17 cellular contexts compared by ENCODE assay signal in genomic region chr1:54777011-54777410, GRCh38. TPM values are rescaled to one million over a fixed set of nuclear protein-coding genes. Genes with fewer than 3 reads are reported as not detected.
A peak's percentile ranks its signal among the peaks of the same experiment; 100 is the strongest.
DNase-seq lines count a peak whose midpoint lies in the region; ATAC-seq and TF ChIP-seq lines count a peak whose summit lies in the region.
"Had no signal": no experiment of that assay in that cellular context is flagged by ENCODE, and none has a peak within 500 bp of the region (broad histone marks: within the 10 kb centered on the region; RNA-seq: fewer than 3 reads in every experiment).

No MANE protein-coding gene starts in this region.

- H3K4me3 ChIP-seq in SK-N-SH (ENCODE audit: low read depth in 2 of 2, low read length in 1 of 2), result no peak overlapping the region
- H3K4me3 ChIP-seq in colonic mucosa, result no peak overlapping the region
- no peak overlapping the region for H3K4me3 ChIP-seq in sigmoid colon
- H3K4me3 ChIP-seq: A549 had no signal

- TF ChIP-seq CTCF in SK-N-SH (IDR thresholded peaks at IDR 0.05), result no peak
- no peak for TF ChIP-seq CTCF in colonic mucosa (IDR thresholded peaks at IDR 0.05)
- TF ChIP-seq CTCF in sigmoid colon (IDR thresholded peaks at IDR 0.05), result no peak

- TF ChIP-seq EP300 in SK-N-SH (IDR thresholded peaks at IDR 0.05; ENCODE audit: borderline replicate concordance in 1 of 2, low read depth in 1 of 2, low read length in 1 of 2) (no peak), sigmoid colon (IDR thresholded peaks at IDR 0.05) (no peak)

- no peak for TF ChIP-seq POLR2A in sigmoid colon (IDR thresholded peaks at IDR 0.05)

- H3K27ac ChIP-seq in SK-N-SH (ENCODE audit: low read depth in 2 of 2, low read length in 1 of 2) (no peak overlapping the region), colonic mucosa (peak overlapping the region; percentile 57), sigmoid colon (peak overlapping the region in 3 of 4 donors; percentile 71 to 75 (median 73))
- H3K27ac ChIP-seq: A549, HL-60 had no signal

- POLR2A ChIA-PET in SK-N-SH (lab: Yijun Ruan, JAX), result interaction anchor here (0.9 to 1.2 kb wide), 2 partner anchors 21 to 32 kb away, joined by 3 read pairs; no protein-coding TSS in a partner anchor

- no peak for TF ChIP-seq RAD21 in SK-N-SH (IDR thresholded peaks at IDR 0.05; ENCODE audit: low read length)

- DNase-seq in SK-N-SH (no peak), colonic mucosa (no peak), sigmoid colon (no peak)
- DNase-seq: CD8-positive, alpha-beta T cell; COR-L47; DMS153; DMS79 treated with DMSO at 0.1 percent for 48 hours; EL; GOT3; H9 had no signal

- no peaks in the 10 kb centered on the region for H3K79me2 ChIP-seq in SK-N-SH (ENCODE audit: insufficient read depth)

- no peaks in the 10 kb centered on the region for H3F3A ChIP-seq in SK-N-SH (replicated peaks; ENCODE audit: insufficient read depth)

- 49% methylated on average over 2 of the region's 4 CpGs for WGBS in SK-N-SH (ENCODE audit: low lambda C conversion rate)
- WGBS in sigmoid colon, 2 donors, result 65 to 78% methylated on average over 4 of the region's 4 CpGs

- CTCF ChIA-PET in SK-N-SH (lab: Yijun Ruan, JAX), result interaction anchor here (0.8 to 3.8 kb wide), 2 partner anchors 10 to 15 kb away, joined by 4 to 19 read pairs; no protein-coding TSS in a partner anchor

- ATAC-seq in SK-N-SH treated with all-trans-retinoic acid at 6 μM for 48 hours (no peak), HG03432 (IDR thresholded peaks at IDR 0.05; ENCODE audit: unreplicated experiment) (no peak), GM18498 (IDR thresholded peaks at IDR 0.05; ENCODE audit: unreplicated experiment) (no peak), HG02678 (IDR thresholded peaks at IDR 0.05; ENCODE audit: unreplicated experiment) (no peak)
- ATAC-seq: A549; CD8-positive, alpha-beta T cell had no signal

- H3K4me2 ChIP-seq in SK-N-SH, result no peak overlapping the region
- H3K4me2 ChIP-seq: A549 had no signal

- H3K4me1 ChIP-seq in SK-N-SH (ENCODE audit: control insufficient read depth in 1 of 2, insufficient read depth in 2 of 2, low read depth in 1 of 2, low read length in 1 of 2) (peaks cover 0 to 3% of the 10 kb centered on the region in 2 experiments; a peak in 1 of 4 replicates), colonic mucosa (peaks cover 6% of the 10 kb centered on the region), sigmoid colon (peaks cover 0 to 49% (median 26%) of the 10 kb centered on the region in 4 donors)
- H3K4me1 ChIP-seq: A549 had no signal

- H3K27me3 ChIP-seq in SK-N-SH (ENCODE audit: insufficient read depth), result no peaks in the 10 kb centered on the region; the same call in 1 of the 2 replicates
- H3K27me3 ChIP-seq in colonic mucosa, result no peaks in the 10 kb centered on the region
- peaks cover 0 to 12% (median 0%) of the 10 kb centered on the region in 3 donors for H3K27me3 ChIP-seq in sigmoid colon

- no peaks in the 10 kb centered on the region for H4K20me1 ChIP-seq in SK-N-SH (ENCODE audit: insufficient read depth)

- H2AFZ ChIP-seq in SK-N-SH (ENCODE audit: low read depth), result no peak overlapping the region

- H3K9me3 ChIP-seq in SK-N-SH, result no peaks in the 10 kb centered on the region
- H3K9me3 ChIP-seq in colonic mucosa, result no peaks in the 10 kb centered on the region
- no peaks in the 10 kb centered on the region for H3K9me3 ChIP-seq in sigmoid colon
- H3K9me3 ChIP-seq: A549 had no signal

- H3K9me2 ChIP-seq in SK-N-SH, result no peaks in the 10 kb centered on the region

- H3K36me3 ChIP-seq in SK-N-SH (replicated peaks in 1 of 2; ENCODE audit: control insufficient read depth in 1 of 2, insufficient read depth in 2 of 2, low read length in 1 of 2), result no peaks in the 10 kb centered on the region
- H3K36me3 ChIP-seq in colonic mucosa, result no peaks in the 10 kb centered on the region
- H3K36me3 ChIP-seq in sigmoid colon, result no peaks in the 10 kb centered on the region

- H3K9ac ChIP-seq in SK-N-SH, result no peak overlapping the region
- no peak overlapping the region for H3K9ac ChIP-seq in colonic mucosa (ENCODE audit: low read depth in 2 of 2, low read length in 2 of 2)

- intact Hi-C loops in colonic mucosa (cut with DNase I), result no loop called here
- intact Hi-C loops in sigmoid colon (cut with DNase I), result no loop called here

TF ChIP-seq in SK-N-SH treated with all-trans-retinoic acid at 6 μM for 48 hours, 23 proteins besides CTCF, POLR2A, EP300 and RAD21:
- TF ChIP-seq TSHZ2 (CRISPR knock-in tag; IDR thresholded peaks at IDR 0.05) (no peak), ZFP3 (CRISPR knock-in tag; IDR thresholded peaks at IDR 0.05) (0 out of 2 replicates have a peak, but pooled peaks have one; percentile 41)

TF ChIP-seq in SK-N-SH, 30 proteins besides CTCF, POLR2A, EP300 and RAD21:
- TF ChIP-seq EZH2phosphoT487 (IDR thresholded peaks at IDR 0.05; ENCODE audit: borderline replicate concordance, low read depth), result no peak
- no peak for TF ChIP-seq TAF1 (IDR thresholded peaks at IDR 0.05; ENCODE audit: borderline replicate concordance, low read depth, low read length)
- no peak for TF ChIP-seq GATA2 (CRISPR knock-in tag; IDR thresholded peaks at IDR 0.05)
- no peak for TF ChIP-seq IRF3 (IDR thresholded peaks at IDR 0.05; ENCODE audit: low read depth, low read length)
- TF ChIP-seq RXRA (IDR thresholded peaks at IDR 0.05; ENCODE audit: borderline replicate concordance, low read depth), result no peak
- TF ChIP-seq GABPA (IDR thresholded peaks at IDR 0.05; ENCODE audit: low read depth), result no peak
- no peak for TF ChIP-seq NFIC (IDR thresholded peaks at IDR 0.05; ENCODE audit: borderline replicate concordance)
- no peak for TF ChIP-seq ELF1 (IDR thresholded peaks at IDR 0.05)
- TF ChIP-seq USF1 (IDR thresholded peaks at IDR 0.05; ENCODE audit: borderline replicate concordance, low read depth), result no peak
- TF ChIP-seq MEF2A (IDR thresholded peaks at IDR 0.05; ENCODE audit: borderline replicate concordance, low read depth), result no peak
- TF ChIP-seq RCOR1 (IDR thresholded peaks at IDR 0.05; ENCODE audit: low read length), result no peak

RNA-seq across cellular contexts. Expression of gene PARS2, which starts 12.7 kb away (rescaled TPM):
- polyA plus RNA-seq in SK-N-SH (2012; rRNA removed) (3.2 and 3.4 TPM in 2 replicates), sigmoid colon (1 to 10 TPM; 4.9 to 6.0 (median 5.6) TPM)
- 2.1 and 2.8 TPM in 2 replicates for polyA plus RNA-seq in SK-N-SH (2012; cell fraction: cytosol; rRNA removed)
- 1.5 and 1.8 TPM in 2 replicates for polyA plus RNA-seq in SK-N-SH (2012; cell fraction: nucleus; rRNA removed)
- total RNA-seq in colonic mucosa (10 to 100 TPM; 11.1 to 11.2 TPM), sigmoid colon (1 to 10 TPM; 3.3 to 5.7 (median 4.9) TPM)
- total RNA-seq: CD8-positive, alpha-beta T cell had no signal

RNA-seq across cellular contexts. Expression of gene TTC22, which starts 24.1 kb away (rescaled TPM):
- not detected in 2 replicates for polyA plus RNA-seq in SK-N-SH (2012; rRNA removed)
- polyA plus RNA-seq in SK-N-SH (2012; cell fraction: cytosol; rRNA removed), result 0.01 TPM in 2 replicates
- polyA plus RNA-seq in SK-N-SH (2012; cell fraction: nucleus; rRNA removed), result 0.02 TPM in 1 of 2 replicates, not detected in the other
- 10 to 100 TPM; 52.4 to 80.6 TPM for total RNA-seq in colonic mucosa
- 1 to 10 TPM in 2 of 4 donors, under 1 TPM in 2; 0.81 to 1.9 (median 0.95) TPM for total RNA-seq in sigmoid colon
- polyA plus RNA-seq in sigmoid colon, result 10 to 100 TPM; 30.4 to 39.1 (median 33.0) TPM
- polyA plus RNA-seq: A549, BJ had no signal

Comparison
In these comparisons a context has a peak if more than half of its experiments do, and no peak if none do; other contexts are left out.
1. H3K27ac ChIP-seq: peak in colonic mucosa (single experiment) and sigmoid colon (3 of 4); none in SK-N-SH (0 of 2).
2. RNA of gene TTC22, which starts 24.1 kb away (total RNA-seq): 52.4 to 80.6 TPM in colonic mucosa; 0.81 to 1.9 TPM in sigmoid colon; every median in the first group is over 10 times any median in the second.